ENCODE assay signal across 8 cellular contexts in the genomic region with DNA sequence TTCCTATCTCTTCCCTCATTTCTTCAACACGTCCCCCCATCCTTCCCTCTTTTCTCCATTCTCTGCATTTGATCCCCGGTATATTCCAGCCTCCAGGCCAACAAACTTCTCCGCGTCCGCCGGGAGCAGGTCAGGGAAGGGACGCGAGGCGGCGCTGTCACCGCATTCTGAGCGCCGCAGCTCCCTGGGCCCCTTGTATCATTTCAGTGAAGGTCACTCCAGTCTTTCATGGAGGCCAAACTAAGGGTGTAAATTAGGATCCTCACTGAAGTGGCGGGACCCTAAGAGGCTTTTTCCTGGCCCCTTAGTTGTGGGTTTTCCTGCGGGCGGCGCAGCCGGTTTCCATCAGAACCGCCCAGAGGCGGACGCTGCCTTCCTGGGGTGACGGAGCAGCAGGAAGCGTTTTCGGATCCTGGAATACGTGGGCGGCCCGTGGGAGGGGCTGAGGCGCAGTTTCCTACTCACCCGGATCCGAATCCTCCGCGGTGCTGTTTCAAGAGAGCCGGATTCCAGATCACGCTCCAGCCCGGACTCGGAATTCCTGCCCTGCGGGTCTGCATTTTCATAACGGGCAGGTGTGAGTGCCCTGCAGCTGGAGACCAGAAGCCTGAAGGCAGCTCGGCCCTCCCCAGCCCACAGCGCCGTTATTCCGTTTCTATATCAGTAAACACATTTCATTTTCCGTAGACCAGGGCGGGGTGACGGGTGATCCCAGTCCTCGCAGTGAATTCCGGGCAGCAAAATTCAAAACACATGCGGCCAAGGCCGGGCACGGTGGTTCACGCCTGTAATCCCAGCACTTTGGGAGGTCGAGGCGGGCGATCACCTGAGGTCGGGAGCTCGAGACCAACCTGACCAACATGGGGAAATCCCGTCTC. TPM values are rescaled to one million over a fixed set of nuclear protein-coding genes. Genes with fewer than 3 reads are reported as not detected.
DNase-seq lines count a peak whose midpoint lies in the region; ATAC-seq, FAIRE-seq and TF ChIP-seq lines count a peak whose summit lies in the region.

No MANE protein-coding gene starts in this region.

- H3K27me3 Mint-ChIP-seq in CD8-positive, alpha-beta memory T cell, result no peaks in the 10 kb centered on the region
- no peaks in the 10 kb centered on the region for H3K27me3 Mint-ChIP-seq in activated T-cell treated with anti-CD3 and anti-CD28 coated beads, Interleukin-2, amount 50 U/mL, for 4 hours (ENCODE audit: low read depth)

- H3K4me3 Mint-ChIP-seq in CD8-positive, alpha-beta memory T cell, result peak overlapping the region; percentile 88 to 98 (median 92)
- peak overlapping the region; percentile 95 for H3K4me3 Mint-ChIP-seq in activated T-cell treated with anti-CD3 and anti-CD28 coated beads, Interleukin-2, amount 50 U/mL, for 4 hours

- peaks cover 45% of the 10 kb centered on the region for H3K4me1 ChIP-seq in CD8-positive, alpha-beta memory T cell (ENCODE audit: insufficient read depth, low read length)

- peak overlapping the region; percentile 94 for H3K4me3 ChIP-seq in CD8-positive, alpha-beta memory T cell (ENCODE audit: low read length)

- no peaks in the 10 kb centered on the region for H3K9me3 ChIP-seq in CD8-positive, alpha-beta memory T cell (ENCODE audit: low read length)

- peaks cover 0 to 20% (median 0%) of the 10 kb centered on the region in 3 donors for H3K36me3 Mint-ChIP-seq in CD8-positive, alpha-beta memory T cell
- H3K36me3 Mint-ChIP-seq in activated T-cell treated with anti-CD3 and anti-CD28 coated beads, Interleukin-2, amount 50 U/mL, for 4 hours (ENCODE audit: insufficient read depth), result no peaks in the 10 kb centered on the region

- peak in 1 of 2 donors; percentile 19 for ATAC-seq in activated T-cell treated with anti-CD3 and anti-CD28 coated beads, Interleukin-2, amount 50 U/mL, for 4 hours

- peaks cover 58 to 80% (median 62%) of the 10 kb centered on the region in 3 donors for H3K4me1 Mint-ChIP-seq in CD8-positive, alpha-beta memory T cell
- H3K4me1 Mint-ChIP-seq in activated T-cell treated with anti-CD3 and anti-CD28 coated beads, Interleukin-2, amount 50 U/mL, for 4 hours (ENCODE audit: low read depth), result peaks cover 48% of the 10 kb centered on the region

- no peaks in the 10 kb centered on the region for H3K9me3 Mint-ChIP-seq in CD8-positive, alpha-beta memory T cell
- no peaks in the 10 kb centered on the region for H3K9me3 Mint-ChIP-seq in activated T-cell treated with anti-CD3 and anti-CD28 coated beads, Interleukin-2, amount 50 U/mL, for 4 hours

- peak; percentile 47 to 71 (median 57) for DNase-seq in CD8-positive, alpha-beta memory T cell
- DNase-seq in H54 (ENCODE audit: insufficient read length, low spot score), result peak; percentile 49
- peak; percentile 54 for DNase-seq in NOMO-1 treated with dmso at 0.1 percent for 144 hours (lab: John Stamatoyannopoulos, UW; ENCODE audit: unreplicated experiment)
- peak; percentile 56 for DNase-seq in activated T-cell treated with anti-CD3 and anti-CD28 coated beads, Interleukin-2, amount 50 U/mL, for 4 hours
- peak; percentile 82 to 88 for DNase-seq in erythroblast (lab: John Stamatoyannopoulos, UW)
- DNase-seq in midbrain (lab: John Stamatoyannopoulos, UW), result peak; percentile 81
- peak; percentile 25 for DNase-seq in stimulated activated CD8-positive, alpha-beta memory T cell treated with anti-CD3 and anti-CD28 coated beads, Interleukin-15, amount 100 ng/mL, for 24 hours (ENCODE audit: low read depth)
- no peak for DNase-seq in NCI-H1436 (lab: John Stamatoyannopoulos, UW)

- H3K27me3 ChIP-seq in CD8-positive, alpha-beta memory T cell (ENCODE audit: insufficient read depth, low read length, poor library complexity, severe bottlenecking), result no peaks in the 10 kb centered on the region

- POLR2A ChIA-PET in CD8-positive, alpha-beta memory T cell (lab: Charles Lee), result interaction anchor here (0.6 to 1.8 kb wide), 9 partner anchors 37 to 1572 kb away, joined by 3 to 12 read pairs (median 4); a partner anchor contains a TSS

- CTCF ChIA-PET in CD8-positive, alpha-beta memory T cell (lab: Charles Lee), result interaction anchor here (0.7 to 4.0 kb wide), 15 partner anchors 21 to 441 kb away, joined by 3 to 21 read pairs (median 4); a partner anchor contains a TSS

- peak overlapping the region; percentile 82 to 98 (median 94) for H3K27ac Mint-ChIP-seq in CD8-positive, alpha-beta memory T cell

- FAIRE-seq in H54 (lab: Jason Lieb, UNC), result no peak

- H3K36me3 ChIP-seq in CD8-positive, alpha-beta memory T cell (ENCODE audit: insufficient read depth, low read length), result no peaks in the 10 kb centered on the region

- 0 out of 2 replicates have a peak, but pooled peaks have one; percentile 39 for TF ChIP-seq POLR2A in H54 (IDR thresholded peaks at IDR 0.05; ENCODE audit: low read depth, low read length)
- peak; percentile 53 for TF ChIP-seq POLR2A in erythroblast (IDR thresholded peaks at IDR 0.05; ENCODE audit: low read length)

- H3K27ac ChIP-seq in CD8-positive, alpha-beta memory T cell (ENCODE audit: low read depth, low read length), result peak overlapping the region; percentile 87

RNA-seq across cellular contexts. Expression of a gene that starts 3.6 kb away (rescaled TPM):
- total RNA-seq in CD8-positive, alpha-beta memory T cell, result 10 to 100 TPM; 12.4 to 12.8 TPM
- polyA plus RNA-seq in CD8-positive, alpha-beta memory T cell, result 8.2 TPM
- total RNA-seq in activated T-cell treated with anti-CD3 and anti-CD28 coated beads, Interleukin-2, amount 50 U/mL, for 4 hours, result 1 to 10 TPM; 4.0 to 6.4 (median 4.7) TPM

RNA-seq across cellular contexts. Expression of a gene that starts 42.8 kb away (rescaled TPM):
- total RNA-seq in CD8-positive, alpha-beta memory T cell, result 1,000 to 10,000 TPM; 3,705 to 3,812 TPM
- polyA plus RNA-seq in CD8-positive, alpha-beta memory T cell, result 8,337 TPM
- total RNA-seq in activated T-cell treated with anti-CD3 and anti-CD28 coated beads, Interleukin-2, amount 50 U/mL, for 4 hours, result 1,000 to 10,000 TPM; 3,478 to 5,156 (median 4,066) TPM
